20 cellular contexts compared by ENCODE assay signal in genomic region chr2:24272907-24273306, GRCh38.
"Had no signal": no experiment of that assay in that cellular context is flagged by ENCODE, and none has a peak within 500 bp of the region (broad histone marks: within the 10 kb centered on the region; RNA-seq: fewer than 3 reads in every experiment).

No MANE protein-coding gene starts in this region.

- H3K9ac ChIP-seq: neural progenitor cell had no signal

- H3K27ac Mint-ChIP-seq: activated T-helper 1 cell treated with anti-CD3 and anti-CD28 coated beads, Interleukin-12 subunit alpha, Interleukin-12 subunit beta, Interleukin-2, Interleukin-4 antibody, amounts not matched to agents 30 ng/mL and 10 ng/mL and 1 ng/mL, durations not matched to agents 14 hours and 24 hours and 36 hours; mesothelial cell of epicardium; neural progenitor cell; stimulated activated naive CD8-positive, alpha-beta T cell treated with anti-CD3 and anti-CD28 coated beads, Interleukin-15, Interleukin-2, amounts not matched to agents 100 ng/mL and 50 ng/mL, for 24 hours; WTC11 had no signal

- H3K4me1 Mint-ChIP-seq: neural progenitor cell had no signal

- H3K36me3 Mint-ChIP-seq: WTC11 had no signal

- H2AFZ ChIP-seq: neural progenitor cell had no signal

- DNase-seq: activated CD4-positive, alpha-beta T cell treated with anti-CD3 and anti-CD28 coated beads, Interleukin-2, amount 50 U/mL, for 4 hours; activated CD8-positive, alpha-beta memory T cell treated with anti-CD3 and anti-CD28 coated beads, Interleukin-2, amount 50 U/mL, for 48 hours; activated naive CD4-positive, alpha-beta T cell treated with Interleukin-2 at 50 U/mL for 16 hours; body of pancreas; erythroblast; foreskin melanocyte; kidney; naive thymus-derived CD8-positive, alpha-beta T cell; posterior cingulate gyrus; spleen; stimulated activated CD4-positive, alpha-beta T cell treated with anti-CD3 and anti-CD28 coated beads, Interleukin-4, amount 100 ng/mL, for 24 hours; T-helper 9 cell had no signal

- H3K9me3 Mint-ChIP-seq: activated T-helper 1 cell treated with anti-CD3 and anti-CD28 coated beads, Interleukin-12 subunit alpha, Interleukin-12 subunit beta, Interleukin-2, Interleukin-4 antibody, amounts not matched to agents 30 ng/mL and 10 ng/mL and 1 ng/mL, durations not matched to agents 14 hours and 24 hours and 36 hours; mesothelial cell of epicardium; naive thymus-derived CD8-positive, alpha-beta T cell; neural progenitor cell; stimulated activated naive CD8-positive, alpha-beta T cell treated with anti-CD3 and anti-CD28 coated beads, Interleukin-15, Interleukin-2, amounts not matched to agents 100 ng/mL and 50 ng/mL, for 24 hours; WTC11 had no signal

- H3K4me2 ChIP-seq: neural progenitor cell had no signal

- H3K36me3 ChIP-seq: neural progenitor cell had no signal

- H3K27me3 Mint-ChIP-seq: naive thymus-derived CD8-positive, alpha-beta T cell; stimulated activated naive CD8-positive, alpha-beta T cell treated with anti-CD3 and anti-CD28 coated beads, Interleukin-15, Interleukin-2, amounts not matched to agents 100 ng/mL and 50 ng/mL, for 24 hours had no signal

- H3K27me3 ChIP-seq: body of pancreas, cardiac muscle cell, neural progenitor cell, spleen, suprapubic skin, tibial nerve had no signal

- H3K4me3 Mint-ChIP-seq: activated T-helper 1 cell treated with anti-CD3 and anti-CD28 coated beads, Interleukin-12 subunit alpha, Interleukin-12 subunit beta, Interleukin-2, Interleukin-4 antibody, amounts not matched to agents 30 ng/mL and 10 ng/mL and 1 ng/mL, durations not matched to agents 14 hours and 24 hours and 36 hours; mesothelial cell of epicardium; naive thymus-derived CD8-positive, alpha-beta T cell; neural progenitor cell; stimulated activated naive CD8-positive, alpha-beta T cell treated with anti-CD3 and anti-CD28 coated beads, Interleukin-15, Interleukin-2, amounts not matched to agents 100 ng/mL and 50 ng/mL, for 24 hours; WTC11 had no signal

- ATAC-seq: body of pancreas; naive thymus-derived CD8-positive, alpha-beta T cell; WTC11 had no signal

- H3K27ac ChIP-seq: body of pancreas, cardiac muscle cell, neural progenitor cell, spleen, suprapubic skin, tibial nerve had no signal

- H3K4me3 ChIP-seq: body of pancreas, cardiac muscle cell, neural progenitor cell, spleen, suprapubic skin, tibial nerve had no signal
